In the genomic region with DNA sequence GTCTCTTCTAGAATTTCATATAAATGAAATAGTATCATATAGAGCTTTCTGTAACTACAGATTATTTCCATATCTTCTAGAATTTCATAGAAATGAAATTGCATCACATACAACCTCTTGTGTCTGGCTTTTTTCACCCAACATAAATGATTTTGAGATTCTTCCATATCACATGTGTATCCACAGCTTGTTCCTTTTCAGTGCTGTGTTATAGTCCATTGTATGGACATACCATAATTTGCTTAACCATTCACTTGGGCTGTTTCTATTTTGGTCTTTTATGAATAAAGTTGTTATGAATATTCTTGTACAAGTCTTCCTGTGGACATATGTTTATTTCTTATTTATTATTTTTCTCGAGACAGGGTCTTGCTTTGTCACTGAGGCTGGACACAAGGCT, we compare ENCODE assay signal across 8 cellular contexts. TPM values are rescaled to one million over a fixed set of nuclear protein-coding genes. Genes with fewer than 3 reads are reported as not detected.
"Had no signal": no experiment of that assay in that cellular context is flagged by ENCODE, and none has a peak within 500 bp of the region (broad histone marks: within the 10 kb centered on the region; RNA-seq: fewer than 3 reads in every experiment).

No MANE protein-coding gene starts in this region.

- FAIRE-seq: HTR-8/SVneo had no signal

- H3K4me3 ChIP-seq: GM23338 had no signal

- DNase-seq: H9, HCEC 1CT, KG1 had no signal

- H3K27ac Mint-ChIP-seq: GM23338, H9, IgD-negative memory B cell had no signal

- ATAC-seq: GM23338 had no signal

- H2AFZ ChIP-seq: GM23338 had no signal

- H3K4me2 ChIP-seq: GM23338 had no signal

- H3K4me3 Mint-ChIP-seq: GM23338, H9, IgD-negative memory B cell had no signal

RNA-seq across cellular contexts. Expression of a gene that starts 11.7 kb away (rescaled TPM):
- total RNA-seq: H4, H9, HT-29 had no signal
- polyA plus RNA-seq: GM23338, IgD-negative memory B cell had no signal

RNA-seq across cellular contexts. Expression of a gene that starts 29.1 kb away (rescaled TPM):
- total RNA-seq: GM23338, H4, HT-29 had no signal
- polyA plus RNA-seq: IgD-negative memory B cell had no signal
